7 cellular contexts compared by ENCODE assay signal in the genomic region with DNA sequence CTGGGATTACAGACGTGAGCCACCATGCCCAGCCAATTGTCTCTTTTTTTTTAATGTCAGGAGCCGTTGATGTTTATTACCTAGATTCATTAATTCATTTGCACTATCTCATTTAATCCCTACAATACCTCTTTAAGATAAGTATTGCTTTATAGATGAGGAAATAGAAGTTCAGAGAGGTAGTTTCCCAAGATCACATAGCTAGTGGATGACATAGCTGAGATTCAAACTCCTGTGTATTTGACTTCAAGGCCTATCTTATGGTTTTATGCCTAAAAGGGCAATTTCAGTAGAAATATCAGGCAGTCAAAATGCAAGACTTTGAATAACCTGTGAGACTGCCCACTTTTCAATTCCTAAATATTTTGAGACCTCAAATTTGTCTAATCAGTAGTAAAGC.
"Had no signal": no experiment of that assay in that cellular context is flagged by ENCODE, and none has a peak within 500 bp of the region (broad histone marks: within the 10 kb centered on the region; RNA-seq: fewer than 3 reads in every experiment).

No MANE protein-coding gene starts in this region.

- DNase-seq: GM23248, GOT3, H7, HFFc6 had no signal

- H3K4me1 ChIP-seq: HAP-1 had no signal

- H3K4me3 Mint-ChIP-seq: HFFc6, IgD-negative memory B cell had no signal

- H3K27ac Mint-ChIP-seq: HFFc6, IgD-negative memory B cell had no signal

- H3K27me3 Mint-ChIP-seq: IgD-negative memory B cell had no signal

- ATAC-seq: HCT116 had no signal

- H3K9me3 Mint-ChIP-seq: HFFc6, IgD-negative memory B cell had no signal

- H3K27ac ChIP-seq: GM23248 had no signal

- H3K9me3 ChIP-seq: HAP-1 had no signal

- H3K4me3 ChIP-seq: GM23248, HAP-1 had no signal
